Comparison of ENCODE assay signal across 6 cellular contexts in the genomic region with DNA sequence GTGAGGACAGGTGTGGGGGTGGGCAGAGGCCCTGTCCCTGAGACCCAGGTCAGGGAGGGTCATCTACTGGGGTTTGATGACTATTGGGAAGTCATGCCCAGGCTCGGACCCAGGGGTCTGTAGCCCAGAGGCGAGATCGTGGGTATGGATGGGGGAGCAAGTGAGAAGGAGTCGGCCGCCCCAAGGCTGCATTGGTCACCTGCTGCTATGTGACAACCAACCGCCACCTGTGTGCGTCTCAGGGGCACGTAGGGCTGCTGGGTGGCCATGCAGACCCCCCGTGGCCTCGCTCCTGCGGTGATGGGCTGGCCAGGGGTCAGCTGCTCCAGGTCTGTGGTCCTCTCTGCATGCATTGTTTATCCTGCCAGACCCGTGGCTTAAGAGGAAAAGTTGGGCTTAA.
A peak's percentile ranks its signal among the peaks of the same experiment; 100 is the strongest.
DNase-seq lines count a peak whose midpoint lies in the region; ATAC-seq, FAIRE-seq and TF ChIP-seq lines count a peak whose summit lies in the region.
"Not testable (repeated sequence)": the region's sequence is repeated elsewhere in the genome, so short reads cannot be mapped to it uniquely, and the experiment has no call there.

No MANE protein-coding gene starts in this region.

- peak; percentile 33 for ATAC-seq in aorta (ENCODE audit: low FRiP score)

- not testable (repeated sequence) for H3K27me3 ChIP-seq in aorta (ENCODE audit: control insufficient read depth in 1 of 2, insufficient read depth in 2 of 2, low read length in 1 of 2)

- not testable (repeated sequence) for H3K36me3 Mint-ChIP-seq in chondrocyte (ENCODE audit: low read depth)

- H3K4me1 ChIP-seq in kidney (ENCODE audit: control insufficient read depth in 1 of 2, insufficient read depth in 1 of 2, low read depth in 1 of 2, low read length in 2 of 2); aorta (ENCODE audit: control insufficient read depth in 1 of 2, insufficient read depth in 2 of 2, low read length in 2 of 2): not testable (repeated sequence)

- not testable (repeated sequence) for H3K4me3 Mint-ChIP-seq in chondrocyte (ENCODE audit: unreplicated experiment)

- not testable (repeated sequence) for FAIRE-seq in kidney (lab: Jason Lieb, UNC)

- not testable (repeated sequence) for H3K27ac Mint-ChIP-seq in chondrocyte (ENCODE audit: unreplicated experiment)

- not testable (repeated sequence) for TF ChIP-seq CTCF in chondrocyte (IDR thresholded peaks at IDR 0.05); kidney (IDR thresholded peaks at IDR 0.05; ENCODE audit: borderline replicate concordance, extremely low read depth, insufficient read depth)

- H3K27me3 Mint-ChIP-seq in chondrocyte (ENCODE audit: low read depth) = not testable (repeated sequence)

- H3K36me3 ChIP-seq in kidney (ENCODE audit: control insufficient read depth in 1 of 2, insufficient read depth in 2 of 2, low read length in 2 of 2); aorta (ENCODE audit: control insufficient read depth in 1 of 2, insufficient read depth in 2 of 2, low read length in 1 of 2): not testable (repeated sequence)

- H3K9me3 Mint-ChIP-seq in chondrocyte (ENCODE audit: low read depth) = not testable (repeated sequence)

- H3K9me3 ChIP-seq in kidney (ENCODE audit: control insufficient read depth in 1 of 2, low read length in 2 of 2); aorta (ENCODE audit: control insufficient read depth, low read length): not testable (repeated sequence)

- not testable (repeated sequence) for H3K4me1 Mint-ChIP-seq in chondrocyte (ENCODE audit: low read depth)

- 90 to 98% methylated on average over 9 to 12 of the region's 12 CpGs for WGBS in aorta, 2 donors

- intact Hi-C loops in kidney (cut with DNase I); aorta (cut with DNase I): not testable (repeated sequence)

- not testable (repeated sequence) for H3K27ac ChIP-seq in kidney (ENCODE audit: low read depth in 2 of 2, low read length in 2 of 2); aorta (ENCODE audit: low read depth in 1 of 2, low read length in 2 of 2)

- H3K9ac ChIP-seq in kidney (ENCODE audit: low read length in 2 of 2) = not testable (repeated sequence)

- DNase-seq in D341Med (ENCODE audit: low spot score) = peak; percentile 4
- DNase-seq in GM03348 (ENCODE audit: low spot score) = peak; percentile 0
- DNase-seq in chondrocyte (ENCODE audit: low spot score) = peak; percentile 69
- DNase-seq in dedifferentiated amniotic fluid mesenchymal stem cell (ENCODE audit: extremely low spot score) = peak; percentile 8
- DNase-seq in kidney = peak; percentile 32
- peak in 1 of 2 donors; percentile 53 for DNase-seq in aorta

- H3K4me3 ChIP-seq in kidney (ENCODE audit: low read length in 2 of 2); aorta (ENCODE audit: low read length in 2 of 2): not testable (repeated sequence)
